In genomic region chr15:74752486-74753395, GRCh38 we compare ENCODE assay signal across 15 cellular contexts. TPM values are rescaled to one million over a fixed set of nuclear protein-coding genes. Genes with fewer than 3 reads are reported as not detected.
DNase-seq lines count a peak whose midpoint lies in the region; TF ChIP-seq lines count a peak whose summit lies in the region.
"Had no signal": no experiment of that assay in that cellular context is flagged by ENCODE, and none has a peak within 500 bp of the region (broad histone marks: within the 10 kb centered on the region; RNA-seq: fewer than 3 reads in every experiment).

No MANE protein-coding gene starts in this region.

- no peaks in the 10 kb centered on the region for H3K9me2 ChIP-seq in SK-N-SH

- H3K4me2 ChIP-seq in SK-N-SH = no peak overlapping the region
- H3K4me2 ChIP-seq in smooth muscle cell = peak overlapping the region; percentile 36

- TF ChIP-seq RAD21 in SK-N-SH (IDR thresholded peaks at IDR 0.05; ENCODE audit: low read length) = no peak

- H3K9me3 ChIP-seq in SK-N-SH (no peaks in the 10 kb centered on the region), smooth muscle cell (replicated peaks; ENCODE audit: low read depth) (no peaks in the 10 kb centered on the region), stomach (no peaks in the 10 kb centered on the region)
- H3K9me3 ChIP-seq: SJSA1 had no signal

- H3K4me3 ChIP-seq in SK-N-SH (ENCODE audit: low read depth in 2 of 2, low read length in 1 of 2) (no peak overlapping the region), smooth muscle cell (no peak overlapping the region), stomach (no peak overlapping the region)
- H3K4me3 ChIP-seq: SJSA1 had no signal

- H3K27ac ChIP-seq in SK-N-SH (ENCODE audit: low read depth in 2 of 2, low read length in 1 of 2) (no peak overlapping the region), smooth muscle cell (ENCODE audit: low read depth) (peak overlapping the region; percentile 15), stomach (no peak overlapping the region)
- H3K27ac ChIP-seq: SJSA1, WERI-Rb-1 had no signal

- H4K20me1 ChIP-seq in SK-N-SH (ENCODE audit: insufficient read depth) (no peaks in the 10 kb centered on the region), smooth muscle cell (ENCODE audit: low read depth) (no peaks in the 10 kb centered on the region)

- intact Hi-C loops in stomach (cut with DNase I; ENCODE audit: low total_unique reads) = no loop called here

- TF ChIP-seq CTCF in SK-N-SH (IDR thresholded peaks at IDR 0.05) = no peak
- TF ChIP-seq CTCF in smooth muscle cell (IDR thresholded peaks at IDR 0.05; ENCODE audit: borderline replicate concordance, insufficient read depth, poor library complexity, severe bottlenecking) = no peak
- TF ChIP-seq CTCF in stomach (IDR thresholded peaks at IDR 0.05) = no peak

- H3K9ac ChIP-seq in SK-N-SH (no peak overlapping the region), smooth muscle cell (ENCODE audit: low read depth) (no peak overlapping the region)

- CTCF ChIA-PET in SK-N-SH (lab: Yijun Ruan, JAX) = interaction anchor here (1.0 to 4.8 kb wide), 3 partner anchors 16 to 118 kb away, joined by 3 to 30 read pairs (median 3); no protein-coding TSS in a partner anchor

- peak; percentile 38 for DNase-seq in HCEC 1CT
- no peak for DNase-seq in SK-N-SH
- DNase-seq in glomerular visceral epithelial cell (ENCODE audit: extremely low spot score) = peak; percentile 72
- no peak for DNase-seq in smooth muscle cell (lab: John Stamatoyannopoulos, UW; ENCODE audit: unreplicated experiment)
- no peak for DNase-seq in NCI-H526 (lab: John Stamatoyannopoulos, UW)
- no peak for DNase-seq in COLO829 (ENCODE audit: low spot score)
- DNase-seq in globus pallidus (ENCODE audit: low spot score) = no peak
- no peak for DNase-seq in stomach
- DNase-seq: activated T-cell treated with anti-CD3 and anti-CD28 coated beads for 4 hours, endodermal cell, NCI-H146, NCI-H774, substantia nigra, WERI-Rb-1 had no signal

- no peaks in the 10 kb centered on the region for H3K4me1 ChIP-seq in SK-N-SH (ENCODE audit: control insufficient read depth in 1 of 2, insufficient read depth in 2 of 2, low read depth in 1 of 2, low read length in 1 of 2)
- H3K4me1 ChIP-seq in smooth muscle cell (ENCODE audit: low read depth) = peaks cover 3% of the 10 kb centered on the region
- H3K4me1 ChIP-seq in stomach = no peaks in the 10 kb centered on the region
- H3K4me1 ChIP-seq: SJSA1 had no signal

- H3F3A ChIP-seq in SK-N-SH (replicated peaks; ENCODE audit: insufficient read depth) (peaks cover 10% of the 10 kb centered on the region), smooth muscle cell (ENCODE audit: low read depth) (no peaks in the 10 kb centered on the region)

- WGBS in SK-N-SH (ENCODE audit: low lambda C conversion rate) = 59% methylated on average over 14 of the region's 14 CpGs
- WGBS in smooth muscle cell (ENCODE audit: low lambda C conversion rate) = 67% methylated on average over 14 of the region's 14 CpGs
- 53 to 63% (median 58%) methylated on average over 13 to 14 of the region's 14 CpGs for WGBS in stomach, 5 donors

- TF ChIP-seq POLR2A in stomach (IDR thresholded peaks at IDR 0.05) = no peak

- H2AFZ ChIP-seq in SK-N-SH (ENCODE audit: low read depth) = no peak overlapping the region
- no peak overlapping the region for H2AFZ ChIP-seq in smooth muscle cell (ENCODE audit: low read depth)

- TF ChIP-seq EP300 in SK-N-SH (IDR thresholded peaks at IDR 0.05; ENCODE audit: borderline replicate concordance in 1 of 2, low read depth in 1 of 2, low read length in 1 of 2) = no peak
- TF ChIP-seq EP300 in stomach (IDR thresholded peaks at IDR 0.05) = no peak

- no peaks in the 10 kb centered on the region for H3K79me2 ChIP-seq in SK-N-SH (ENCODE audit: insufficient read depth)
- no peaks in the 10 kb centered on the region for H3K79me2 ChIP-seq in smooth muscle cell (ENCODE audit: low read depth)

- H3K36me3 ChIP-seq in SK-N-SH (replicated peaks in 1 of 2; ENCODE audit: control insufficient read depth in 1 of 2, insufficient read depth in 2 of 2, low read length in 1 of 2) (no peaks in the 10 kb centered on the region), smooth muscle cell (ENCODE audit: low read depth) (no peaks in the 10 kb centered on the region), stomach (no peaks in the 10 kb centered on the region)
- H3K36me3 ChIP-seq: SJSA1, WERI-Rb-1 had no signal

- POLR2A ChIA-PET in SK-N-SH (lab: Yijun Ruan, JAX) = no interaction called here

- H3K27me3 ChIP-seq in SK-N-SH (ENCODE audit: insufficient read depth) (no peaks in the 10 kb centered on the region), smooth muscle cell (ENCODE audit: low read depth) (no peaks in the 10 kb centered on the region), stomach (no peaks in the 10 kb centered on the region)
- H3K27me3 ChIP-seq: SJSA1 had no signal

TF ChIP-seq in SK-N-SH, 30 proteins besides CTCF, POLR2A, EP300 and RAD21:
- TF ChIP-seq TEAD4 (IDR thresholded peaks at IDR 0.05; ENCODE audit: borderline replicate concordance, insufficient read depth) (peak; percentile 29; the same call in 1 of the 2 replicates), FOXJ3 (CRISPR knock-in tag; IDR thresholded peaks at IDR 0.05) (no peak), NFIC (IDR thresholded peaks at IDR 0.05; ENCODE audit: borderline replicate concordance) (0 out of 2 replicates have a peak, but pooled peaks have one; percentile 25)

RNA-seq across cellular contexts. Expression of gene CYP1A2, which starts 4.1 kb away (rescaled TPM):
- polyA plus RNA-seq in SK-N-SH (2012; rRNA removed) = not detected in 2 replicates
- polyA plus RNA-seq in SK-N-SH (2012; cell fraction: cytosol; rRNA removed) = not detected in 2 replicates
- polyA plus RNA-seq in SK-N-SH (2012; cell fraction: nucleus; rRNA removed) = not detected in 2 replicates
- not detected in 2 replicates for total RNA-seq in smooth muscle cell
- polyA plus RNA-seq in smooth muscle cell = not detected in 2 replicates
- not detected for total RNA-seq in stomach
- not detected for polyA plus RNA-seq in stomach
- total RNA-seq: endodermal cell, SJSA1 had no signal

RNA-seq across cellular contexts. Expression of gene CYP1A1, which starts 27.4 kb away (rescaled TPM):
- polyA plus RNA-seq in SK-N-SH (2012; rRNA removed) = 0.07 and 0.15 TPM in 2 replicates
- polyA plus RNA-seq in SK-N-SH (2012; cell fraction: cytosol; rRNA removed) = 0.08 and 0.14 TPM in 2 replicates
- polyA plus RNA-seq in SK-N-SH (2012; cell fraction: nucleus; rRNA removed) = 0.16 and 0.23 TPM in 2 replicates
- total RNA-seq in smooth muscle cell = 0.81 and 1.9 TPM in 2 replicates
- polyA plus RNA-seq in smooth muscle cell = 0.09 and 0.13 TPM in 2 replicates
- total RNA-seq in stomach = under 1 TPM in 3 of 5 donors, not detected in 2; 0.37 to 0.58 (median 0.43) TPM
- polyA plus RNA-seq in stomach = under 1 TPM in 1 of 3 donors, not detected in 2; 0.20 TPM
- total RNA-seq: endodermal cell had no signal

RNA-seq across cellular contexts. Expression of gene CSK, which starts 29.1 kb away (rescaled TPM):
- polyA plus RNA-seq in SK-N-SH (2012; rRNA removed) (34.7 and 53.1 TPM in 2 replicates), smooth muscle cell (14.1 and 16.5 TPM in 2 replicates), stomach (10 to 100 TPM; 21.8 to 33.4 (median 26.2) TPM)
- 25.5 and 43.5 TPM in 2 replicates for polyA plus RNA-seq in SK-N-SH (2012; cell fraction: cytosol; rRNA removed)
- polyA plus RNA-seq in SK-N-SH (2012; cell fraction: nucleus; rRNA removed) = 94.6 and 111 TPM in 2 replicates
- total RNA-seq in smooth muscle cell (10.4 and 19.6 TPM in 2 replicates), stomach (10 to 100 TPM; 15.2 to 61.0 (median 20.7) TPM)

RNA-seq across cellular contexts. Expression of gene EDC3, which starts 56.9 kb away (rescaled TPM):
- polyA plus RNA-seq in SK-N-SH (2012; rRNA removed) (34.9 and 44.5 TPM in 2 replicates), smooth muscle cell (26.7 and 32.9 TPM in 2 replicates), stomach (10 to 100 TPM in 2 of 3 donors, 1 to 10 TPM in 1; 8.8 to 10.5 (median 10.2) TPM)
- polyA plus RNA-seq in SK-N-SH (2012; cell fraction: cytosol; rRNA removed) = 24.8 and 28.2 TPM in 2 replicates
- 48.5 and 72.2 TPM in 2 replicates for polyA plus RNA-seq in SK-N-SH (2012; cell fraction: nucleus; rRNA removed)
- total RNA-seq in smooth muscle cell (18.4 and 23.3 TPM in 2 replicates), stomach (10 to 100 TPM; 12.1 to 42.6 (median 17.4) TPM)

RNA-seq across cellular contexts. Expression of gene LMAN1L, which starts 59.9 kb away (rescaled TPM):
- polyA plus RNA-seq in SK-N-SH (2012; rRNA removed) = 0.02 TPM in 1 of 2 replicates, not detected in the other
- polyA plus RNA-seq in SK-N-SH (2012; cell fraction: cytosol; rRNA removed) = not detected in 2 replicates
- 0.04 and 0.08 TPM in 2 replicates for polyA plus RNA-seq in SK-N-SH (2012; cell fraction: nucleus; rRNA removed)
- not detected in 2 replicates for total RNA-seq in smooth muscle cell
- polyA plus RNA-seq in smooth muscle cell = not detected in 2 replicates
- 10 to 100 TPM in 1 of 5 donors, 1 to 10 TPM in 1, not detected in 3; 5.9 to 83.5 TPM for total RNA-seq in stomach
- not detected for polyA plus RNA-seq in stomach
- total RNA-seq: endodermal cell, SJSA1 had no signal

Comparison
In these comparisons a context has a peak if more than half of its experiments do, and no peak if none do; other contexts are left out.
1. DNase-seq: peak in HCEC 1CT (single experiment) and glomerular visceral epithelial cell (single experiment); none in SK-N-SH (single experiment), smooth muscle cell (single experiment), NCI-H526 (0 of 2), COLO829 (single experiment), globus pallidus (single experiment) and stomach (single experiment).